Comparison of ENCODE assay signal across 14 cellular contexts in the genomic region with DNA sequence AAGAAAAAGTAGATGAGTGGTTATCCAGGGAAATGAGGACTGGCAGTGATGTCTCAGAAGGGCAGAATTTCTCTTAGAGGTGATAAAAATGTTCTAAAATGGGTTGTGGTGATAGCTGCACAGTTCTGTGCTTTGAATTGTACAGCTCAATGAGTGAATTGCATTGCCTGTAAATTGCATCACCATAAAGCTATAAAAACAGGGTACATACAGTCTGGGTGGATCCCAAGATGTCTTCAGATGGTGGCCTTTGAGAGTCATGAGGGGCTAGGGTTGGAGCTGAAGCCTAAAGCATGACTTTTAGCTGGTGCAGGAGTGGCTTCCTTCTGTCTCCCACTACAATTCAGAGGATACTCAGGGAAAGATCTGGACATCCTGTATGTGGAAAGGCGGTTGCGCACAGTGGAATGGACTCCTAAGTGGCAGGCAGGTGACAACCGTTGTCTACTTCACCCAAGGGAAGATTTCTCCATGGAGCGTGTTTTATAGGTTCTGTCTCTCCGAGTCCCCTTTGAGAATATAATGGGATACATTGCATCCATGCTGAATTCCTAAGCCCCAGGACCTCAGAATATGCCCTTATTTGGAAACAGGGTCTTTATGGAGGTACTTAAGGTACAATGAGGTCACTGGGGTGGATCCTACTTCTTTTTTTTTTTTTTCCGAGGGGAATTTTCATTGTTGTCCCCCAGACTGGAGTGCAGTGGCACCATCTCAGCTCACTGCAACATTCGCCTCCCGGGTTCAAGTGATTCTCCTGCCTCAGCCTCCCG. TPM values are rescaled to one million over a fixed set of nuclear protein-coding genes. Genes with fewer than 3 reads are reported as not detected.
DNase-seq lines count a peak whose midpoint lies in the region; ATAC-seq and TF ChIP-seq lines count a peak whose summit lies in the region.
"Had no signal": no experiment of that assay in that cellular context is flagged by ENCODE, and none has a peak within 500 bp of the region (broad histone marks: within the 10 kb centered on the region; RNA-seq: fewer than 3 reads in every experiment).

No MANE protein-coding gene starts in this region.

- intact Hi-C loops in MCF 10A (cut with micrococcal nuclease) (loop anchor here (5.0 kb wide), 1 partner anchor 103 kb away; no protein-coding TSS in a partner anchor), breast epithelium (cut with DNase I; ENCODE audit: low total_unique reads) (no loop called here)

- no peak overlapping the region for H3K4me3 Mint-ChIP-seq in MCF 10A (ENCODE audit: unreplicated experiment)
- peak overlapping the region; percentile 99 for H3K4me3 Mint-ChIP-seq in T-helper 17 cell
- peak overlapping the region; percentile 96 to 99 for H3K4me3 Mint-ChIP-seq in stimulated activated naive CD8-positive, alpha-beta T cell treated with anti-CD3 and anti-CD28 coated beads, Interleukin-15, amount 100 ng/mL, for 72 hours
- H3K4me3 Mint-ChIP-seq in glutamatergic neuron (ENCODE audit: unreplicated experiment), result no peak overlapping the region

- H3K27me3 Mint-ChIP-seq in MCF 10A (ENCODE audit: insufficient read depth, unreplicated experiment), result no peaks in the 10 kb centered on the region
- no peaks in the 10 kb centered on the region for H3K27me3 Mint-ChIP-seq in T-helper 17 cell
- no peaks in the 10 kb centered on the region for H3K27me3 Mint-ChIP-seq in stimulated activated naive CD8-positive, alpha-beta T cell treated with anti-CD3 and anti-CD28 coated beads, Interleukin-15, amount 100 ng/mL, for 72 hours
- H3K27me3 Mint-ChIP-seq in glutamatergic neuron (ENCODE audit: unreplicated experiment), result peaks cover 5% of the 10 kb centered on the region

- BruUV-seq in MCF 10A (replicated peaks; lab: Mats Ljungman, UMichigan), result no TSS peak

- POLR2A ChIA-PET in MCF 10A (lab: Yijun Ruan, JAX), result interaction anchor here (0.6 to 1.2 kb wide), 2 partner anchors 10 to 71 kb away, joined by 3 read pairs; partner anchors contain the start of gene ZNF213

- H3K4me3 ChIP-seq in breast epithelium (no peak overlapping the region), fibroblast of villous mesenchyme (ENCODE audit: low read depth, low read length) (no peak overlapping the region)
- H3K4me3 ChIP-seq: smooth muscle cell had no signal

- no peaks in the 10 kb centered on the region for H3K4me1 ChIP-seq in breast epithelium

- H3K27me3 ChIP-seq in breast epithelium, result no peaks in the 10 kb centered on the region
- H3K27me3 ChIP-seq: stomach had no signal

- DNase-seq in MCF 10A (ENCODE audit: unreplicated experiment) (no peak), breast epithelium (ENCODE audit: low spot score in 2 of 2) (no peak), T-helper 17 cell (no peak), fibroblast of villous mesenchyme (ENCODE audit: low read depth) (peak; percentile 24), glutamatergic neuron (no peak), islet precursor cell (no peak)
- DNase-seq in stimulated activated naive CD8-positive, alpha-beta T cell treated with anti-CD3 and anti-CD28 coated beads, Interleukin-15, amount 100 ng/mL, for 72 hours, result no peak
- DNase-seq: mammary epithelial cell, NCI-H2171, nucleus accumbens, SHP77, stomach had no signal

- no peak for TF ChIP-seq POLR2A in breast epithelium (IDR thresholded peaks at IDR 0.05)

- H3K27ac Mint-ChIP-seq in MCF 10A (ENCODE audit: low read depth, unreplicated experiment) (peak overlapping the region; percentile 27), T-helper 17 cell (peak overlapping the region; percentile 100), glutamatergic neuron (ENCODE audit: unreplicated experiment) (no peak overlapping the region)
- peak overlapping the region; percentile 98 to 99 for H3K27ac Mint-ChIP-seq in stimulated activated naive CD8-positive, alpha-beta T cell treated with anti-CD3 and anti-CD28 coated beads, Interleukin-15, amount 100 ng/mL, for 72 hours

- no peak overlapping the region for H3K27ac ChIP-seq in breast epithelium

- CTCF ChIA-PET in MCF 10A (lab: Yijun Ruan, JAX), result interaction anchor here (0.6 to 2.8 kb wide), 7 partner anchors 13 to 347 kb away, joined by 3 to 11 read pairs (median 4); partner anchors contain the start of gene ZNF213

- H3K9me3 ChIP-seq in breast epithelium (no peaks in the 10 kb centered on the region), T-helper 17 cell (ENCODE audit: control insufficient read depth, low read length, poor library complexity, severe bottlenecking) (no peaks in the 10 kb centered on the region)
- H3K9me3 ChIP-seq: stomach had no signal

- TF ChIP-seq CTCF in MCF 10A (IDR thresholded peaks at IDR 0.05; ENCODE audit: unreplicated experiment) (no peak), breast epithelium (IDR thresholded peaks at IDR 0.05) (no peak), fibroblast of villous mesenchyme (IDR thresholded peaks at IDR 0.05; ENCODE audit: insufficient read depth, low read depth, low read length) (no peak), glutamatergic neuron (IDR thresholded peaks at IDR 0.05; ENCODE audit: partially characterized antibody, unreplicated experiment) (no peak)

- no peaks in the 10 kb centered on the region for H3K36me3 Mint-ChIP-seq in MCF 10A (ENCODE audit: insufficient read depth, unreplicated experiment)
- H3K36me3 Mint-ChIP-seq in T-helper 17 cell (ENCODE audit: low read depth), result peaks cover 14% of the 10 kb centered on the region
- no peaks in the 10 kb centered on the region for H3K36me3 Mint-ChIP-seq in glutamatergic neuron (ENCODE audit: unreplicated experiment)

- H3K4me1 Mint-ChIP-seq in MCF 10A (ENCODE audit: insufficient read depth, unreplicated experiment) (peaks cover 11% of the 10 kb centered on the region), T-helper 17 cell (peaks cover 39% of the 10 kb centered on the region), glutamatergic neuron (ENCODE audit: low read depth, unreplicated experiment) (no peaks in the 10 kb centered on the region)
- H3K4me1 Mint-ChIP-seq in stimulated activated naive CD8-positive, alpha-beta T cell treated with anti-CD3 and anti-CD28 coated beads, Interleukin-15, amount 100 ng/mL, for 72 hours, result peaks cover 80% of the 10 kb centered on the region

- H3K36me3 ChIP-seq in breast epithelium, result no peaks in the 10 kb centered on the region

- no peaks in the 10 kb centered on the region for H3K9me3 Mint-ChIP-seq in MCF 10A (ENCODE audit: unreplicated experiment)
- no peaks in the 10 kb centered on the region for H3K9me3 Mint-ChIP-seq in stimulated activated naive CD8-positive, alpha-beta T cell treated with anti-CD3 and anti-CD28 coated beads, Interleukin-15, amount 100 ng/mL, for 72 hours
- H3K9me3 Mint-ChIP-seq in glutamatergic neuron (ENCODE audit: unreplicated experiment), result peaks cover 6% of the 10 kb centered on the region

- ATAC-seq in T-helper 17 cell, result no peak
- peak; percentile 27 for ATAC-seq in stimulated activated naive CD8-positive, alpha-beta T cell treated with anti-CD3 and anti-CD28 coated beads, Interleukin-15, amount 100 ng/mL, for 72 hours
- no peak for ATAC-seq in HG03354 (IDR thresholded peaks at IDR 0.05; ENCODE audit: poor library complexity, severe bottlenecking, unreplicated experiment)

RNA-seq across cellular contexts. Expression of gene IL32, which starts 1.6 kb away (rescaled TPM):
- total RNA-seq in MCF 10A (2022) (24.0 and 29.8 TPM in 2 replicates), breast epithelium (10 to 100 TPM in 2 of 3 donors, 1 to 10 TPM in 1; 9.1 to 17.0 (median 12.0) TPM), T-helper 17 cell (1,000 to 10,000 TPM; 1,099 to 1,147 TPM), fibroblast of villous mesenchyme (12.6 and 25.0 TPM in 2 replicates), glutamatergic neuron (ENCODE audit: unreplicated experiment) (1.3 TPM)

RNA-seq across cellular contexts. Expression of gene MMP25, which starts 17.4 kb away (rescaled TPM):
- total RNA-seq in MCF 10A (2022) (0.26 and 0.64 TPM in 2 replicates), breast epithelium (1 to 10 TPM in 1 of 3 donors, under 1 TPM in 2; 0.59 to 1.1 (median 0.98) TPM), T-helper 17 cell (1 to 10 TPM; 1.4 to 1.5 TPM), fibroblast of villous mesenchyme (under 0.01 TPM in 1 of 2 replicates, not detected in the other), glutamatergic neuron (ENCODE audit: unreplicated experiment) (not detected)

RNA-seq across cellular contexts. Expression of gene BICDL2, which starts 27.1 kb away (rescaled TPM):
- total RNA-seq in MCF 10A (2022) (0.23 and 0.39 TPM in 2 replicates), breast epithelium (10 to 100 TPM in 2 of 3 donors, not detected in 1; 31.5 to 50.1 TPM), T-helper 17 cell (not detected), fibroblast of villous mesenchyme (under 0.01 TPM in 1 of 2 replicates, not detected in the other), glutamatergic neuron (ENCODE audit: unreplicated experiment) (not detected)

RNA-seq across cellular contexts. Expression of gene ZSCAN10, which starts 35.3 kb away (rescaled TPM):
- 0.49 and 1.4 TPM in 2 replicates for total RNA-seq in MCF 10A (2022)
- not detected for total RNA-seq in breast epithelium
- total RNA-seq in T-helper 17 cell, result under 1 TPM; 0.12 to 0.26 TPM
- under 0.01 TPM in 1 of 2 replicates, not detected in the other for total RNA-seq in fibroblast of villous mesenchyme
- total RNA-seq in glutamatergic neuron (ENCODE audit: unreplicated experiment), result 0.74 TPM
- total RNA-seq: mammary epithelial cell, smooth muscle cell, stomach had no signal

RNA-seq across cellular contexts. Expression of gene THOC6, which starts 40.0 kb away (rescaled TPM):
- total RNA-seq in MCF 10A (2022) (36.8 and 53.1 TPM in 2 replicates), breast epithelium (10 to 100 TPM; 15.5 to 26.1 (median 18.4) TPM), T-helper 17 cell (10 to 100 TPM; 21.3 to 23.7 TPM), fibroblast of villous mesenchyme (28.1 and 29.6 TPM in 2 replicates), glutamatergic neuron (ENCODE audit: unreplicated experiment) (30.2 TPM)

Comparison
In these comparisons a context has a peak if more than half of its experiments do, and no peak if none do; other contexts are left out.
1. H3K4me3 Mint-ChIP-seq: peak in T-helper 17 cell (single experiment) and stimulated activated naive CD8-positive, alpha-beta T cell treated with anti-CD3 and anti-CD28 coated beads, Interleukin-15, amount 100 ng/mL, for 72 hours (2 of 2); none in MCF 10A (single experiment) and glutamatergic neuron (single experiment).
2. RNA of gene IL32, which starts 1.6 kb away (total RNA-seq): 1,099 to 1,147 TPM in T-helper 17 cell; 24.0 to 29.8 TPM in MCF 10A, 12.6 to 25.0 TPM in fibroblast of villous mesenchyme, 9.1 to 17.0 TPM in breast epithelium and 1.3 TPM in glutamatergic neuron (single experiment); every median in the first group is over 10 times any median in the second.